Comparison of ENCODE assay signal across 9 cellular contexts in the genomic region with DNA sequence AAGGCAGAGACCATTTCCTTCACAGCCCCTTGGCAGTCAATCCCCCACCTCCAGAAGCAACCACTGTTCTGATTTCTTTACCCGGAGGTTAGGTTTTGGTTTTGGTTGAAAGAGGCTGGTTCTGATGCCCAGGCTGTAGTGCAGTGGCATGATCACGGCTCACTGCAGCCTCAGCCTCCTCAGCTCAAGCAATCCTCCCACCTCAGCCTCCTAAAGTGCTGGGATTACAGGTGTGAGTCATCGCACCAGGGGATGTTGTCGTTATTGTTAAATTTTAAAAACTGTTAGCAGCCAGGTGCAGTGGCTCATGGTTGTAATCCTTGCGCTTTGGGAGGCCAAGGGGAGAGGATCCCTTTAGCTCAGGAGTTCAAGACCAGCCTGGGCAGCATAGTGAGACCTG. TPM values are rescaled to one million over a fixed set of nuclear protein-coding genes. Genes with fewer than 3 reads are reported as not detected.
"Had no signal": no experiment of that assay in that cellular context is flagged by ENCODE, and none has a peak within 500 bp of the region (broad histone marks: within the 10 kb centered on the region; RNA-seq: fewer than 3 reads in every experiment).

No MANE protein-coding gene starts in this region.

- H3K9me3 ChIP-seq: HAP-1 had no signal

- H3K9ac ChIP-seq: GM23248 had no signal

- H3K4me1 ChIP-seq: HAP-1 had no signal

- H3K4me3 ChIP-seq: GM23248, HAP-1 had no signal

- H3K27ac Mint-ChIP-seq: IgD-negative memory B cell had no signal

- H3K36me3 Mint-ChIP-seq: IgD-negative memory B cell had no signal

- ATAC-seq: HCT116 had no signal

- H3K27ac ChIP-seq: GM23248 had no signal

- H3K9me3 Mint-ChIP-seq: IgD-negative memory B cell had no signal

- DNase-seq: GM23248, GOT3, KBM-7 had no signal

- H2AFZ ChIP-seq: GM23248 had no signal

- H3K4me1 Mint-ChIP-seq: IgD-negative memory B cell had no signal

- H3K36me3 ChIP-seq: HAP-1 had no signal

RNA-seq across cellular contexts. Expression of a gene that starts 3.0 kb away (rescaled TPM):
- total RNA-seq: GM23248, H4, H7, HT-29 had no signal
- polyA plus RNA-seq: GM23248, IgD-negative memory B cell had no signal

RNA-seq across cellular contexts. Expression of a gene that starts 8.8 kb away (rescaled TPM):
- total RNA-seq: GM23248, H4, H7, HT-29 had no signal
- polyA plus RNA-seq: GM23248, IgD-negative memory B cell had no signal

RNA-seq across cellular contexts. Expression of a gene that starts 41.5 kb away (rescaled TPM):
- polyA plus RNA-seq: IgD-negative memory B cell had no signal
